Comparison of ENCODE assay signal across 25 cellular contexts in the genomic region with DNA sequence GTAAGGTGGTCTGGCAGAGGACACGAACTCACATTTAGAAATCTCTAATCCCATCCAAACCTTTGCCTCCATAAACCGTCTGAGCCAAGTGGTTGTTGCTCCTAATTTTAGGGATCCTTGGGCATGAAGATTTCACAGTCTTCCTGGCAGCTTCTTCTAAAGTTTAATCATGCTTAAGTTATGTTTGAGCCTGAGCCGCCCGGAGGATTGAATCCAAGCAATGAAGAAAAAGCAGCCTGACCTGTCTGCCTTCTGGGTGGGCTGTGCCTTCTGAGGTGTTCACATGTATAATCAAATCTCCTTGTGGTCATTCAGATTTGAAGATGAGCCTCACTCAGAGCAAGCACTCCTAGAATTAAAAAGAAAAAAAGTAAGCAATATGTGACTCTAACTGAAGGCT.
"Had no signal": no experiment of that assay in that cellular context is flagged by ENCODE, and none has a peak within 500 bp of the region (broad histone marks: within the 10 kb centered on the region; RNA-seq: fewer than 3 reads in every experiment).

No MANE protein-coding gene starts in this region.

- FAIRE-seq: endothelial cell of umbilical vein, kidney had no signal

- H3K4me3 ChIP-seq: coronary artery, gastroesophageal sphincter, left ventricle myocardium inferior, lower lobe of right lung, psoas muscle, right lobe of liver, skin epidermis, testis, tibial nerve had no signal

- H3K36me3 Mint-ChIP-seq: memory B cell; naive B cell; stimulated activated naive B cell treated with anti-CD40 and anti-IgM and Interleukin-4, amounts not matched to agents 10 μg/mL and 1 μg/mL and 100 μg/mL, for 72 hours had no signal

- H3K27ac Mint-ChIP-seq: endodermal cell; memory B cell; naive B cell; stimulated activated naive B cell treated with anti-CD40 and anti-IgM and Interleukin-4, amounts not matched to agents 10 μg/mL and 1 μg/mL and 100 μg/mL, for 72 hours; stimulated activated naive CD8-positive, alpha-beta T cell treated with anti-CD3 and anti-CD28 coated beads, Interleukin-15, amount 100 ng/mL, for 72 hours had no signal

- H3K9me3 Mint-ChIP-seq: endodermal cell; memory B cell; naive B cell; nephron; stimulated activated naive B cell treated with anti-CD40 and anti-IgM and Interleukin-4, amounts not matched to agents 10 μg/mL and 1 μg/mL and 100 μg/mL, for 72 hours; stimulated activated naive CD8-positive, alpha-beta T cell treated with anti-CD3 and anti-CD28 coated beads, Interleukin-15, amount 100 ng/mL, for 72 hours had no signal

- H3K27me3 Mint-ChIP-seq: stimulated activated naive B cell treated with anti-CD40 and anti-IgM and Interleukin-4, amounts not matched to agents 10 μg/mL and 1 μg/mL and 100 μg/mL, for 72 hours; stimulated activated naive CD8-positive, alpha-beta T cell treated with anti-CD3 and anti-CD28 coated beads, Interleukin-15, amount 100 ng/mL, for 72 hours had no signal

- H3K9me3 ChIP-seq: gastroesophageal sphincter, left ventricle myocardium inferior, lower lobe of right lung, psoas muscle, right lobe of liver, testis, tibial nerve had no signal

- H3K36me3 ChIP-seq: gastroesophageal sphincter, left ventricle myocardium inferior, lower lobe of right lung, right lobe of liver, tibial nerve had no signal

- H3K4me3 Mint-ChIP-seq: endodermal cell; memory B cell; naive B cell; nephron; stimulated activated naive B cell treated with anti-CD40 and anti-IgM and Interleukin-4, amounts not matched to agents 10 μg/mL and 1 μg/mL and 100 μg/mL, for 72 hours; stimulated activated naive CD8-positive, alpha-beta T cell treated with anti-CD3 and anti-CD28 coated beads, Interleukin-15, amount 100 ng/mL, for 72 hours had no signal

- DNase-seq: effector CD4-positive, alpha-beta T cell; endodermal cell; glutamatergic neuron; kidney; left cardiac atrium; left ventricle myocardium inferior; lower lobe of right lung; midbrain; naive B cell; occipital lobe; psoas muscle; retina; right lobe of liver; stimulated activated CD4-positive, alpha-beta T cell treated with anti-CD3 and anti-CD28 coated beads, Interleukin-2, amount 100 ng/mL, for 24 hours; stimulated activated CD4-positive, alpha-beta T cell treated with anti-CD3 and anti-CD28 coated beads, Interleukin-4, amount 100 ng/mL, for 4 hours; stimulated activated naive B cell treated with anti-CD40 and anti-IgM and Interleukin-4, amounts not matched to agents 10 μg/mL and 1 μg/mL and 100 μg/mL, for 72 hours; stimulated activated naive CD8-positive, alpha-beta T cell treated with anti-CD3 and anti-CD28 coated beads, Interleukin-15, amount 100 ng/mL, for 72 hours; testis had no signal

- H3K27me3 ChIP-seq: gastroesophageal sphincter, right lobe of liver, testis, tibial nerve had no signal

- H3K27ac ChIP-seq: coronary artery, gastroesophageal sphincter, left ventricle myocardium inferior, lower lobe of right lung, psoas muscle, right lobe of liver, testis, tibial nerve had no signal

- ATAC-seq: gastroesophageal sphincter; lower lobe of right lung; psoas muscle; right lobe of liver; stimulated activated naive B cell treated with anti-CD40 and anti-IgM and Interleukin-4, amounts not matched to agents 10 μg/mL and 1 μg/mL and 100 μg/mL, for 72 hours; stimulated activated naive CD8-positive, alpha-beta T cell treated with anti-CD3 and anti-CD28 coated beads, Interleukin-15, amount 100 ng/mL, for 72 hours had no signal

- H3K4me1 ChIP-seq: gastroesophageal sphincter, left ventricle myocardium inferior, lower lobe of right lung, psoas muscle, testis had no signal
